In genomic region chr16:66786551-66786950, GRCh38 we compare ENCODE assay signal across 25 cellular contexts. TPM values are rescaled to one million over a fixed set of nuclear protein-coding genes. Genes with fewer than 3 reads are reported as not detected.
"Had no signal": no experiment of that assay in that cellular context is flagged by ENCODE, and none has a peak within 500 bp of the region (broad histone marks: within the 10 kb centered on the region; RNA-seq: fewer than 3 reads in every experiment).

No MANE protein-coding gene starts in this region.

- ATAC-seq: HepG2, Panc1, PC-3 had no signal

- H3K27me3 ChIP-seq: MG63 had no signal

- H3K9me3 ChIP-seq: MG63, SK-N-SH had no signal

- H3K9ac ChIP-seq: SK-N-SH had no signal

- H3K4me3 ChIP-seq: MG63 had no signal

- H3K4me2 ChIP-seq: SK-N-SH had no signal

- DNase-seq: IMR-90, Karpas-422, KG1, MG63, NCI-H1092 treated with DMSO at 0.1 percent for 48 hours, NCI-H1436, NCI-H187, NCI-H2029, NCI-H2081 treated with DMSO at 0.1 percent for 48 hours, NCI-H2171, NCI-H226, NCI-H446, NCI-H510A, NCI-H524 treated with DMSO at 0.1 percent for 48 hours, NCI-H69, NCI-H774, PC-3, SHP77, SK-N-SH had no signal

- H3K27ac ChIP-seq: RWPE1 had no signal

- H3K36me3 ChIP-seq: MG63 had no signal

RNA-seq across cellular contexts. Expression of gene TERB1, which starts 14.8 kb away (rescaled TPM):
- total RNA-seq: HepG2, HT1080, IMR-90, PC-3, SK-MEL-5 had no signal
- polyA plus RNA-seq: HepG2, IMR-90 had no signal

RNA-seq across cellular contexts. Expression of gene CA7, which starts 57.7 kb away (rescaled TPM):
- total RNA-seq: HepG2, HT1080, IMR-90, OCI-LY7, PC-3, SK-MEL-5 had no signal
- polyA plus RNA-seq: HepG2, IMR-90 had no signal
